Comparison of ENCODE assay signal across 8 cellular contexts in genomic region chr22:44664149-44664548, GRCh38. TPM values are rescaled to one million over a fixed set of nuclear protein-coding genes. Genes with fewer than 3 reads are reported as not detected.
DNase-seq lines count a peak whose midpoint lies in the region; ATAC-seq and TF ChIP-seq lines count a peak whose summit lies in the region.

No MANE protein-coding gene starts in this region.

- peak in 6 of 7 experiments; percentile 47 to 77 (median 52) for DNase-seq in CD8-positive, alpha-beta T cell
- DNase-seq in T-helper 2 cell (peak in 3 of 5 experiments; percentile 21 to 82 (median 60)), midbrain (lab: John Stamatoyannopoulos, UW) (peak; percentile 54), transverse colon (peak; percentile 67), tibial nerve (ENCODE audit: low spot score in 2 of 2) (no peak), MG63 (no peak)
- DNase-seq in central memory CD4-positive, alpha-beta T cell, result peak; percentile 43

- ATAC-seq in CD8-positive, alpha-beta T cell, result no peak
- no peak for ATAC-seq in HG03097 (IDR thresholded peaks at IDR 0.05; ENCODE audit: low FRiP score, unreplicated experiment)

- H3K4me1 Mint-ChIP-seq in CD8-positive, alpha-beta T cell (ENCODE audit: low read depth), result peaks cover 58% of the 10 kb centered on the region

- no peaks in the 10 kb centered on the region for H3K27me3 Mint-ChIP-seq in CD8-positive, alpha-beta T cell (ENCODE audit: low read depth)

- peak overlapping the region; percentile 50 for H3K4me3 Mint-ChIP-seq in CD8-positive, alpha-beta T cell

- CTCF ChIA-PET in CD8-positive, alpha-beta T cell (lab: Charles Lee), result interaction anchor here (1.0 to 2.8 kb wide), 6 partner anchors 12 to 671 kb away, joined by 3 to 13 read pairs (median 8); no protein-coding TSS in a partner anchor

- intact Hi-C loops in CD8-positive, alpha-beta T cell (cut with DNase I, micrococcal nuclease), result loop anchor here in 1 of 2 experiments (10.0 kb wide), 1 partner anchor 479 kb away; the partner anchor contains the start of gene PARVG
- intact Hi-C loops in transverse colon (cut with DNase I; ENCODE audit: low total_unique reads), result no loop called here

- no peak overlapping the region for H3K4me3 ChIP-seq in CD8-positive, alpha-beta T cell (ENCODE audit: low read depth, low read length)
- H3K4me3 ChIP-seq in transverse colon (no peak overlapping the region), tibial nerve (no peak overlapping the region), MG63 (no peak overlapping the region)

- H3K36me3 Mint-ChIP-seq in CD8-positive, alpha-beta T cell, result peaks cover 3% of the 10 kb centered on the region

- H3K27me3 ChIP-seq in CD8-positive, alpha-beta T cell (ENCODE audit: insufficient read depth, low read length), result no peaks in the 10 kb centered on the region
- H3K27me3 ChIP-seq in transverse colon, result peaks cover 12% of the 10 kb centered on the region
- peaks cover 0 to 2% of the 10 kb centered on the region in 2 donors for H3K27me3 ChIP-seq in tibial nerve
- H3K27me3 ChIP-seq in MG63, result no peaks in the 10 kb centered on the region

- H3K9me3 ChIP-seq in CD8-positive, alpha-beta T cell (ENCODE audit: low read length), result no peaks in the 10 kb centered on the region
- H3K9me3 ChIP-seq in transverse colon, result no peaks in the 10 kb centered on the region
- H3K9me3 ChIP-seq in tibial nerve, result no peaks in the 10 kb centered on the region
- H3K9me3 ChIP-seq in MG63, result no peaks in the 10 kb centered on the region

- TF ChIP-seq CTCF in CD8-positive, alpha-beta T cell (IDR thresholded peaks at IDR 0.05), result no peak
- TF ChIP-seq CTCF in transverse colon (IDR thresholded peaks at IDR 0.05) (no peak), tibial nerve (IDR thresholded peaks at IDR 0.05) (no peak)

- H3K27ac ChIP-seq in CD8-positive, alpha-beta T cell (ENCODE audit: low read depth, low read length), result peak overlapping the region; percentile 10
- peak overlapping the region; percentile 41 to 61 (median 52) for H3K27ac ChIP-seq in transverse colon
- H3K27ac ChIP-seq in tibial nerve, result peak overlapping the region in 2 of 4 donors; percentile 26 to 42

- H3K27ac Mint-ChIP-seq in CD8-positive, alpha-beta T cell, result peak overlapping the region; percentile 90

- H3K4me1 ChIP-seq in CD8-positive, alpha-beta T cell (ENCODE audit: insufficient read depth, low read length), result peaks cover 65% of the 10 kb centered on the region
- H3K4me1 ChIP-seq in transverse colon (peaks cover 2 to 50% (median 13%) of the 10 kb centered on the region in 4 donors), tibial nerve (peaks cover 0 to 49% (median 10%) of the 10 kb centered on the region in 4 donors)

- TF ChIP-seq EP300 in transverse colon (IDR thresholded peaks at IDR 0.05; ENCODE audit: low read depth), result no peak
- TF ChIP-seq EP300 in tibial nerve (IDR thresholded peaks at IDR 0.05), result peak in 1 of 2 donors; percentile 48

- WGBS in transverse colon (ENCODE audit: low coverage in 1 of 2), 2 donors, result 31 to 40% methylated on average over 1 to 11 of the region's 11 CpGs
- WGBS in tibial nerve, 2 donors, result 39 to 45% methylated on average over 4 to 8 of the region's 11 CpGs

- no peaks in the 10 kb centered on the region for H3K9me3 Mint-ChIP-seq in CD8-positive, alpha-beta T cell

- H3K36me3 ChIP-seq in CD8-positive, alpha-beta T cell (ENCODE audit: insufficient read depth, low read length), result no peaks in the 10 kb centered on the region
- no peaks in the 10 kb centered on the region for H3K36me3 ChIP-seq in transverse colon
- H3K36me3 ChIP-seq in tibial nerve, result no peaks in the 10 kb centered on the region
- no peaks in the 10 kb centered on the region for H3K36me3 ChIP-seq in MG63

- TF ChIP-seq POLR2A in transverse colon (IDR thresholded peaks at IDR 0.05) (no peak), tibial nerve (IDR thresholded peaks at IDR 0.05) (no peak)

- in situ Hi-C loops in transverse colon (cut with MboI; ENCODE audit: low pct_ligation_motif_present in 1 of 4, low pct_unique_long_range_greater_than_20kb in 1 of 4, low sequenced_read_pairs in 3 of 4), result no loop called here

- POLR2A ChIA-PET in CD8-positive, alpha-beta T cell (lab: Charles Lee), result interaction anchor here (1.0 to 1.5 kb wide), 3 partner anchors 10 to 20 kb away, joined by 3 read pairs; no protein-coding TSS in a partner anchor

RNA-seq across cellular contexts. Expression of gene PRR5, which starts 37.9 kb away (rescaled TPM):
- total RNA-seq in CD8-positive, alpha-beta T cell, result 10 to 100 TPM; 47.6 to 49.3 TPM
- total RNA-seq in transverse colon (10 to 100 TPM; 17.7 to 68.3 (median 22.2) TPM), tibial nerve (10 to 100 TPM; 40.4 to 68.4 (median 42.5) TPM)
- 24.0 and 45.5 TPM in 2 replicates for total RNA-seq in MG63 (2014; rRNA removed; shearing (Covaris generic); ENCODE audit: low replicate concordance)

Comparison
In these comparisons a context has a peak if more than half of its experiments do, and no peak if none do; other contexts are left out.
1. DNase-seq: peak in CD8-positive, alpha-beta T cell (6 of 7), T-helper 2 cell (3 of 5), central memory CD4-positive, alpha-beta T cell (single experiment), midbrain (single experiment) and transverse colon (single experiment); none in tibial nerve (0 of 2) and MG63 (single experiment).